Comparison of ENCODE assay signal across 29 cellular contexts in the genomic region with DNA sequence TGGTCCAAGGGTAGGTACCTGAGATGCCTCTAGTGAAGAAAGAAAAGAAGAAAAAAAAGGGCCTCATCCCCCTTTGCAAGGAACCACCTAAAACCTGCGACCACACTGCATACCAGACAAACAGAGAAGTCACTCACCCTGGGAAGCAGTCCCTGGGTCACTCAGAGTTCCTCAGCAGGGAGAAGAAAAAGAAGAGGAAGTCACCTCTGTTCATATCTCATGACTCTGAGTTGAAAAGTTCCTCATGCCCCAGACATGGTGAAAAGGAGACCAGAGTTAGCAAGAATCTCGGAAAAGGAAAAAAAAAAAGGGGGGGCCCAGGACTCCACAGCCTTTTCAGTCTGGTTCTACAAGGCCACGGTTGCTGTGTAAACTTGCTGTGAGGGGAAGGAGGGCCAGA.
A peak's percentile ranks its signal among the peaks of the same experiment; 100 is the strongest.
DNase-seq lines count a peak whose midpoint lies in the region; ATAC-seq, FAIRE-seq and TF ChIP-seq lines count a peak whose summit lies in the region.
"Had no signal": no experiment of that assay in that cellular context is flagged by ENCODE, and none has a peak within 500 bp of the region (broad histone marks: within the 10 kb centered on the region; RNA-seq: fewer than 3 reads in every experiment).

No MANE protein-coding gene starts in this region.

- no peaks in the 10 kb centered on the region for H3K9me2 ChIP-seq in MM.1S (replicated peaks; ENCODE audit: insufficient read depth, low read length)

- no peaks in the 10 kb centered on the region for H3K4me1 Mint-ChIP-seq in stimulated activated naive CD8-positive, alpha-beta T cell treated with anti-CD3 and anti-CD28 coated beads, Interleukin-15, amount 100 ng/mL, for 72 hours
- H3K4me1 Mint-ChIP-seq: CD4-positive, alpha-beta memory T cell; nephron progenitor cell; stimulated activated naive B cell treated with anti-CD40 and anti-IgM and Interleukin-4, amounts not matched to agents 10 μg/mL and 1 μg/mL and 100 μg/mL, for 72 hours had no signal

- intact Hi-C loops in lower lobe of right lung (cut with DNase I) (no loop called here), kidney (cut with DNase I) (no loop called here)

- TF ChIP-seq CTCF in MM.1S (IDR thresholded peaks at IDR 0.05; ENCODE audit: low read length), result no peak
- no peak for TF ChIP-seq CTCF in OCI-LY3 (IDR thresholded peaks at IDR 0.05; ENCODE audit: low read depth, low read length)
- TF ChIP-seq CTCF in lower lobe of right lung (IDR thresholded peaks at IDR 0.05), result no peak
- TF ChIP-seq CTCF in kidney (IDR thresholded peaks at IDR 0.05; ENCODE audit: borderline replicate concordance, extremely low read depth, insufficient read depth), result no peak
- TF ChIP-seq CTCF in right atrium auricular region (IDR thresholded peaks at IDR 0.05), result no peak

- ATAC-seq in lower lobe of right lung, result peak; percentile 61 to 67
- ATAC-seq in stimulated activated naive CD8-positive, alpha-beta T cell treated with anti-CD3 and anti-CD28 coated beads, Interleukin-15, amount 100 ng/mL, for 72 hours, result no peak
- ATAC-seq: activated T-cell treated with anti-CD3 and anti-CD28 coated beads, Interleukin-2, amount 50 U/mL, for 72 hours; body of pancreas; HCT116 had no signal

- H3K4me3 Mint-ChIP-seq in stimulated activated naive CD8-positive, alpha-beta T cell treated with anti-CD3 and anti-CD28 coated beads, Interleukin-15, amount 100 ng/mL, for 72 hours, result no peak overlapping the region
- H3K4me3 Mint-ChIP-seq: activated CD4-positive, alpha-beta memory T cell treated with anti-CD3 and anti-CD28 coated beads for 36 hours; activated naive CD4-positive, alpha-beta T cell treated with anti-CD3 and anti-CD28 coated beads for 36 hours; activated T-cell treated with anti-CD3 and anti-CD28 coated beads, Interleukin-2, amount 50 U/mL, for 72 hours; CD4-positive, alpha-beta memory T cell; nephron progenitor cell; stimulated activated naive B cell treated with anti-CD40 and anti-IgM and Interleukin-4, amounts not matched to agents 10 μg/mL and 1 μg/mL and 100 μg/mL, for 72 hours had no signal

- peak overlapping the region; percentile 43 for H2AFZ ChIP-seq in MM.1S (ENCODE audit: low read length)
- H2AFZ ChIP-seq in OCI-LY3 (ENCODE audit: low read depth, low read length), result no peak overlapping the region

- no peaks in the 10 kb centered on the region for H3K27me3 Mint-ChIP-seq in stimulated activated naive CD8-positive, alpha-beta T cell treated with anti-CD3 and anti-CD28 coated beads, Interleukin-15, amount 100 ng/mL, for 72 hours
- H3K27me3 Mint-ChIP-seq: activated CD4-positive, alpha-beta memory T cell treated with anti-CD3 and anti-CD28 coated beads for 36 hours; CD4-positive, alpha-beta memory T cell; stimulated activated naive B cell treated with anti-CD40 and anti-IgM and Interleukin-4, amounts not matched to agents 10 μg/mL and 1 μg/mL and 100 μg/mL, for 72 hours had no signal

- peaks cover 4 to 21% of the 10 kb centered on the region in 2 donors for H3K9me3 Mint-ChIP-seq in stimulated activated naive CD8-positive, alpha-beta T cell treated with anti-CD3 and anti-CD28 coated beads, Interleukin-15, amount 100 ng/mL, for 72 hours
- H3K9me3 Mint-ChIP-seq: nephron progenitor cell had no signal

- no peak overlapping the region for H3K27ac Mint-ChIP-seq in stimulated activated naive CD8-positive, alpha-beta T cell treated with anti-CD3 and anti-CD28 coated beads, Interleukin-15, amount 100 ng/mL, for 72 hours
- H3K27ac Mint-ChIP-seq: activated CD4-positive, alpha-beta memory T cell treated with anti-CD3 and anti-CD28 coated beads for 36 hours; activated naive CD4-positive, alpha-beta T cell treated with anti-CD3 and anti-CD28 coated beads for 36 hours; activated T-cell treated with anti-CD3 and anti-CD28 coated beads, Interleukin-2, amount 50 U/mL, for 72 hours; CD4-positive, alpha-beta memory T cell; nephron progenitor cell; stimulated activated naive B cell treated with anti-CD40 and anti-IgM and Interleukin-4, amounts not matched to agents 10 μg/mL and 1 μg/mL and 100 μg/mL, for 72 hours had no signal

- DNase-seq in Ammon's horn (ENCODE audit: low spot score) (peak; percentile 35), MM.1S (no peak), lower lobe of right lung (no peak), kidney (no peak), right atrium auricular region (ENCODE audit: low spot score) (no peak)
- no peak for DNase-seq in stimulated activated naive CD4-positive, alpha-beta T cell treated with Interleukin-2 at 50 U/mL for 16 hours (lab: John Stamatoyannopoulos, UW)
- no peak for DNase-seq in stimulated activated naive CD8-positive, alpha-beta T cell treated with anti-CD3 and anti-CD28 coated beads, Interleukin-15, amount 100 ng/mL, for 72 hours
- DNase-seq: activated CD4-positive, alpha-beta memory T cell treated with anti-CD3 and anti-CD28 coated beads for 36 hours; activated CD4-positive, alpha-beta T cell treated with anti-CD3 and anti-CD28 coated beads for 1 hour; activated naive CD4-positive, alpha-beta T cell treated with anti-CD3 and anti-CD28 coated beads for 36 hours; activated T-cell treated with anti-CD3 and anti-CD28 coated beads, Interleukin-2, amount 50 U/mL, for 72 hours; adrenal gland; AML-193; body of pancreas; CD4-positive, alpha-beta memory T cell; dermis blood vessel endothelial cell; foreskin melanocyte; mammary epithelial cell; NCI-H1417; NCI-H2029; NCI-H526 treated with DMSO at 0.1 percent for 48 hours; nephron progenitor cell; stimulated activated naive B cell treated with anti-CD40 and anti-IgM and Interleukin-4, amounts not matched to agents 10 μg/mL and 1 μg/mL and 100 μg/mL, for 72 hours; T-helper 2 cell had no signal

- H3K4me2 ChIP-seq in MM.1S (ENCODE audit: low read depth, low read length), result peak overlapping the region; percentile 36
- peak overlapping the region; percentile 45; the same call in 1 of the 2 replicates for H3K4me2 ChIP-seq in OCI-LY3 (ENCODE audit: low read length)

- H3K4me1 ChIP-seq in MM.1S (ENCODE audit: low read length), result peaks cover 34% of the 10 kb centered on the region
- H3K4me1 ChIP-seq in OCI-LY3 (ENCODE audit: low read length), result peaks cover 22% of the 10 kb centered on the region
- H3K4me1 ChIP-seq in lower lobe of right lung, result no peaks in the 10 kb centered on the region
- H3K4me1 ChIP-seq in kidney (ENCODE audit: control insufficient read depth in 1 of 2, insufficient read depth in 1 of 2, low read depth in 1 of 2, low read length in 2 of 2), result no peaks in the 10 kb centered on the region
- H3K4me1 ChIP-seq in right atrium auricular region, result no peaks in the 10 kb centered on the region
- H3K4me1 ChIP-seq: adrenal gland, body of pancreas had no signal

- no peaks in the 10 kb centered on the region for H3K79me2 ChIP-seq in MM.1S (ENCODE audit: low read length)
- H3K79me2 ChIP-seq in OCI-LY3 (ENCODE audit: low read length), result no peaks in the 10 kb centered on the region

- H3K36me3 ChIP-seq in MM.1S (replicated peaks; ENCODE audit: insufficient read depth, low read length), result no peaks in the 10 kb centered on the region
- peaks cover 17% of the 10 kb centered on the region for H3K36me3 ChIP-seq in OCI-LY3 (replicated peaks; ENCODE audit: low read depth, low read length)
- H3K36me3 ChIP-seq in lower lobe of right lung, result no peaks in the 10 kb centered on the region
- no peaks in the 10 kb centered on the region for H3K36me3 ChIP-seq in kidney (ENCODE audit: control insufficient read depth in 1 of 2, insufficient read depth in 2 of 2, low read length in 2 of 2)
- no peaks in the 10 kb centered on the region for H3K36me3 ChIP-seq in right atrium auricular region
- H3K36me3 ChIP-seq: adrenal gland had no signal

- peaks cover 23% of the 10 kb centered on the region for H3F3A ChIP-seq in MM.1S (ENCODE audit: insufficient read depth, low read length)

- H4K20me1 ChIP-seq in MM.1S (ENCODE audit: insufficient read depth, low read length) (no peaks in the 10 kb centered on the region), OCI-LY3 (ENCODE audit: insufficient read depth, low read length) (no peaks in the 10 kb centered on the region)

- FAIRE-seq in kidney (lab: Jason Lieb, UNC), result no peak
- FAIRE-seq: endometrium had no signal

- H3K9me3 ChIP-seq in MM.1S (replicated peaks; ENCODE audit: insufficient read depth, low read length) (no peaks in the 10 kb centered on the region), OCI-LY3 (ENCODE audit: insufficient read depth, low read length) (0 out of 2 replicates have a peak, but pooled peaks cover 8% of the 10 kb centered on the region), lower lobe of right lung (no peaks in the 10 kb centered on the region), kidney (ENCODE audit: control insufficient read depth in 1 of 2, low read length in 2 of 2) (no peaks in the 10 kb centered on the region), right atrium auricular region (no peaks in the 10 kb centered on the region)
- H3K9me3 ChIP-seq: adrenal gland, body of pancreas had no signal

- H3K9ac ChIP-seq in MM.1S (ENCODE audit: low read length), result peak overlapping the region; percentile 15; the same call in 1 of the 2 replicates
- H3K9ac ChIP-seq in OCI-LY3 (ENCODE audit: low read length), result no peak overlapping the region
- no peak overlapping the region for H3K9ac ChIP-seq in kidney (ENCODE audit: low read length in 2 of 2)

- H3K4me3 ChIP-seq in MM.1S (ENCODE audit: low read length) (no peak overlapping the region), OCI-LY3 (ENCODE audit: low read length) (0 out of 2 replicates have a peak overlapping the region, but pooled peaks have one; percentile 0), lower lobe of right lung (no peak overlapping the region), kidney (ENCODE audit: low read length in 2 of 2) (no peak overlapping the region), right atrium auricular region (no peak overlapping the region)
- H3K4me3 ChIP-seq: adrenal gland, body of pancreas, SK-N-MC, skin epidermis had no signal

- H3K27me3 ChIP-seq in MM.1S (replicated peaks; ENCODE audit: insufficient read depth, low read length) (no peaks in the 10 kb centered on the region), OCI-LY3 (ENCODE audit: low read depth, low read length) (no peaks in the 10 kb centered on the region), lower lobe of right lung (ENCODE audit: low read depth) (no peaks in the 10 kb centered on the region), right atrium auricular region (no peaks in the 10 kb centered on the region)
- H3K27me3 ChIP-seq: adrenal gland, body of pancreas had no signal

- H3K27ac ChIP-seq in MM.1S (ENCODE audit: low read length) (peak overlapping the region; percentile 87; the same call in 1 of the 2 replicates), OCI-LY3 (ENCODE audit: low read length) (peak overlapping the region; percentile 67), lower lobe of right lung (no peak overlapping the region), kidney (ENCODE audit: low read depth in 2 of 2, low read length in 2 of 2) (no peak overlapping the region), right atrium auricular region (no peak overlapping the region)
- H3K27ac ChIP-seq: body of pancreas, SK-N-MC, skin epidermis had no signal

Comparison
In these comparisons a context has a peak if more than half of its experiments do, and no peak if none do; other contexts are left out.
1. H3K27ac ChIP-seq: peak in MM.1S (single experiment) and OCI-LY3 (single experiment); none in lower lobe of right lung (single experiment), kidney (0 of 2) and right atrium auricular region (0 of 2).